ENCODE assay signal across 8 cellular contexts in the genomic region with DNA sequence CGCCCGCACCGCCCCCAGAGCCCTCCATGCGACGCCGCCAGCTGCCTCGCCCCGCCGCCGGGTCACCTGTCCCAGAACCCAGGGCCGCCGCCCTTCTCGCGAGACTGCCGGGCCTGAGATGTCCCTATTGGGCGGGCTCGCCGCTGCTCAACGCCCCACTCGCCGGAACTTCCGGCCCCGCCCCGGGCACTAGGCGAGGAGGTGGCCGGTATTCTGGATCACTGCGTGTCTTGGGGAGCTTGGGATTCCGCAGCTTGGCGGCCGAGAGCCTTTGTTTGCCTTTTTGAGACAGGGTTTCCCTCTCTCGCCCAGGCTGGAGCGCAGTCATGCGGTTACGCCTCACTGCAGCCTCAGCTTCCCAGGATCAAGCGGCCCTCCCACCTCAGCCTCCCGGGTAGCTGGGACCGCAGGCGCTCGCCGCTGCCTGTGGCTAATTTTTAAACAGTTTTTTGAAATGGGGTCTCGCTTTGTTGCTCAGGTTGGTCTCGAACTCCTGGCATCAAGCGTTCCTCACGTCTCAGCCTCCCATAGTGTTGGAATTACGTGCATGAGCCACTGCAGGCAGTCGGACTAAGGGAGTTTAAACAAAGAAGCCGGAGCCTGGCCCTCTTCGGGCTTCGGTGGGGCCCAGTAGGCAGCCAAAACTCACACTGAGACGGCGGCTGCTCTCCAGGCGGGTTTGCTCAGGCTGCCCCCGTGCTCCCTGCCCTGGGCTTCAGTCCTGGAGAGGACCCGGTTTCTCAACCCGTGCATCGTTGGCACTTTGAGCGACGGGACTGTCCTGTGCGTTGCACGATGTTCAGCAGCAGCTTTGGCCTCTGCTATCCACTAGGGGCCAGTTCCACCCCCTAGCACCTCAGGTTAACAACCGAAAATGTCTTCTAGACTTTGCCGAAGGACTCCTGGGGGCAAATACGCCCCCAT. TPM values are rescaled to one million over a fixed set of nuclear protein-coding genes. Genes with fewer than 3 reads are reported as not detected.
DNase-seq lines count a peak whose midpoint lies in the region; ATAC-seq, FAIRE-seq and TF ChIP-seq lines count a peak whose summit lies in the region.

A gene (minus strand): TSS at position 43 of the 924 bp plus-strand sequence. CDS start 15 bp downstream, at position 28.

- H3K36me3 ChIP-seq in H1 (ENCODE audit: control insufficient read depth in 2 of 4, insufficient read depth in 4 of 4, low read length in 3 of 4) (peaks cover 0 to 8% (median 2%) of the 10 kb centered on the region in 4 experiments; a peak in 4 of 8 replicates), mesenchymal stem cell (ENCODE audit: control insufficient read depth in 1 of 2, insufficient read depth in 2 of 2, low read depth in 1 of 2, low read length in 2 of 2) (peaks cover 7 to 14% of the 10 kb centered on the region in 2 experiments)

- H3K18ac ChIP-seq in H1 (ENCODE audit: extremely low read depth, low read length) (peak within 1 kb of the TSS; percentile 88), mesenchymal stem cell (ENCODE audit: low read depth in 1 of 2, low read length in 2 of 2) (peak within 1 kb of the TSS; percentile 94 to 96)

- H3K9me3 ChIP-seq in H1 (ENCODE audit: insufficient read depth in 2 of 2, low read depth in 1 of 2, low read length in 1 of 2) (no peaks in the 10 kb centered on the region), mesenchymal stem cell (ENCODE audit: control insufficient read depth, low read length) (no peaks in the 10 kb centered on the region)

- peak within 1 kb of the TSS; percentile 66 to 87 for H3K4me2 ChIP-seq in H1 (ENCODE audit: insufficient read depth in 1 of 2, low read depth in 2 of 2, low read length in 2 of 2)
- peak within 1 kb of the TSS; percentile 73 for H3K4me2 ChIP-seq in mesenchymal stem cell (ENCODE audit: low read length, poor library complexity, severe bottlenecking)

- TF ChIP-seq RAD21 in H1 (IDR thresholded peaks at IDR 0.05 in 1 of 2, conservative IDR thresholded peaks at IDR 0.05 in 1 of 2; ENCODE audit: low read depth in 2 of 2, low read length in 2 of 2) = no peak; a peak in 1 of 4 replicates

- H3K79me1 ChIP-seq in H1 (ENCODE audit: low read depth, low read length) = peaks cover 11% of the 10 kb centered on the region
- peaks cover 4% of the 10 kb centered on the region for H3K79me1 ChIP-seq in mesenchymal stem cell (replicated peaks; ENCODE audit: low read length, poor library complexity, severe bottlenecking)

- H4K8ac ChIP-seq in H1 (ENCODE audit: extremely low read depth, insufficient read depth, low read length) (peak within 1 kb of the TSS; percentile 98), mesenchymal stem cell (ENCODE audit: low read length) (peak within 1 kb of the TSS; percentile 98)

- H2BK120ac ChIP-seq in H1 (replicated peaks; ENCODE audit: low read depth, low read length) (no peak within 1 kb of the TSS), mesenchymal stem cell (ENCODE audit: low read depth, low read length) (peak within 1 kb of the TSS; percentile 77)

- H3K27ac ChIP-seq in H1 (ENCODE audit: low read depth, low read length) (peak within 1 kb of the TSS; percentile 93), mesenchymal stem cell (ENCODE audit: low read length, poor library complexity, severe bottlenecking) (peak within 1 kb of the TSS; percentile 97)

- H2BK12ac ChIP-seq in H1 (ENCODE audit: low read depth, low read length) (peak within 1 kb of the TSS; percentile 60; the same call in 1 of the 2 replicates), mesenchymal stem cell (ENCODE audit: low read length in 2 of 2) (peak within 1 kb of the TSS in 1 of 2 experiments; percentile 26)

- TF ChIP-seq POLR2A in H1 (IDR thresholded peaks at IDR 0.05; ENCODE audit: control extremely low read depth in 1 of 2, low read depth in 2 of 2, low read length in 2 of 2) = peak; percentile 95 to 98

- POLR2A ChIA-PET in H1 (lab: Charles Lee; ENCODE audit: partially characterized antibody) = interaction anchor here (0.6 to 3.3 kb wide), 19 partner anchors 10 to 404 kb away, joined by 3 to 14 read pairs (median 4); a partner anchor contains a TSS

- peak; percentile 96 for DNase-seq in Caki2 (ENCODE audit: low read depth)
- DNase-seq in HTR-8/SVneo (ENCODE audit: insufficient read length, low spot score) = peak; percentile 94
- peak; percentile 94 for DNase-seq in NOMO-1 treated with DMSO at 0.1 percent for 48 hours (lab: John Stamatoyannopoulos, UW; ENCODE audit: unreplicated experiment)
- peak; percentile 78 to 89 (median 88) for DNase-seq in activated CD8-positive, alpha-beta memory T cell treated with anti-CD3 and anti-CD28 coated beads for 48 hours (ENCODE audit: low read depth in 2 of 3, low spot score in 2 of 3)
- peak; percentile 85 to 95 for DNase-seq in H1 (ENCODE audit: low read depth in 1 of 2, low spot score in 2 of 2)
- DNase-seq in mesenchymal stem cell = peak; percentile 91
- peak; percentile 86 for DNase-seq in stimulated activated CD8-positive, alpha-beta memory T cell treated with anti-CD3 and anti-CD28 coated beads, Interleukin-12 subunit alpha, Interleukin-12 subunit beta, amount 100 ng/mL, for 24 hours (ENCODE audit: extremely low read depth)

- H3K23ac ChIP-seq in H1 (ENCODE audit: insufficient read length) = no peak within 1 kb of the TSS
- H3K23ac ChIP-seq in mesenchymal stem cell (ENCODE audit: low read length in 2 of 2) = peak within 1 kb of the TSS; percentile 83 to 92

- H3K56ac ChIP-seq in H1 (replicated peaks; ENCODE audit: insufficient read length, low read depth, low read length) = peak within 1 kb of the TSS; percentile 93

- H2AK5ac ChIP-seq in H1 (ENCODE audit: low read depth, low read length) = peak within 1 kb of the TSS; percentile 89; the same call in 1 of the 2 replicates
- H2AK5ac ChIP-seq in mesenchymal stem cell (ENCODE audit: low read length, severe bottlenecking) = peak within 1 kb of the TSS; percentile 40

- H2BK5ac ChIP-seq in H1 (ENCODE audit: low read depth, low read length) (peak within 1 kb of the TSS; percentile 98), mesenchymal stem cell (ENCODE audit: low read depth, low read length, poor library complexity, severe bottlenecking) (peak within 1 kb of the TSS; percentile 22)

- H3K9ac ChIP-seq in H1 (replicated peaks in 1 of 4; ENCODE audit: extremely low read depth in 1 of 4, low read depth in 3 of 4, low read length in 3 of 4) (peak within 1 kb of the TSS; percentile 94 to 99 (median 96)), mesenchymal stem cell (ENCODE audit: low read length) (peak within 1 kb of the TSS; percentile 96)

- CTCF ChIA-PET in H1 (lab: Charles Lee; ENCODE audit: partially characterized antibody) = interaction anchor here (0.5 to 1.0 kb wide), 2 partner anchors 10 to 768 kb away, joined by 3 to 5 read pairs; no protein-coding TSS in a partner anchor

- ATAC-seq in GM21381 (IDR thresholded peaks at IDR 0.05; ENCODE audit: unreplicated experiment) = peak; percentile 75

- H4K5ac ChIP-seq in H1 (ENCODE audit: insufficient read length, low read depth, low read length) = peak within 1 kb of the TSS; percentile 93

- H3K4me1 ChIP-seq in H1 (replicated peaks in 1 of 4; ENCODE audit: control insufficient read depth in 3 of 4, insufficient read depth in 4 of 4, low read length in 3 of 4) = peaks cover 3 to 20% (median 4%) of the 10 kb centered on the region in 4 experiments; a peak in 5 of 7 replicates
- H3K4me1 ChIP-seq in mesenchymal stem cell (ENCODE audit: control insufficient read depth, insufficient read depth, low read depth, low read length) = peaks cover 24% of the 10 kb centered on the region

- no peak within 1 kb of the TSS for H2AFZ ChIP-seq in H1 (ENCODE audit: low read length)
- H2AFZ ChIP-seq in mesenchymal stem cell (ENCODE audit: low read depth, low read length) = peak within 1 kb of the TSS; percentile 84

- FAIRE-seq in HTR-8/SVneo (lab: Jason Lieb, UNC) = peak; percentile 20
- no peak for FAIRE-seq in H1 (lab: Jason Lieb, UNC)

- H3K23me2 ChIP-seq in H1 (ENCODE audit: low read depth, low read length) = peaks cover 9% of the 10 kb centered on the region; the same call in 1 of the 2 replicates

- peak within 1 kb of the TSS; percentile 95 for H4K91ac ChIP-seq in H1 (replicated peaks; ENCODE audit: insufficient read length, low read length)
- peak within 1 kb of the TSS; percentile 98 for H4K91ac ChIP-seq in mesenchymal stem cell (ENCODE audit: low read length)

- H3K14ac ChIP-seq in H1 (ENCODE audit: insufficient read length) = no peak within 1 kb of the TSS
- H3K14ac ChIP-seq in mesenchymal stem cell (ENCODE audit: low read length in 2 of 2) = peak within 1 kb of the TSS; percentile 87 to 99

- no peak within 1 kb of the TSS for H2BK20ac ChIP-seq in H1 (ENCODE audit: low read length)

- H2BK15ac ChIP-seq in H1 (ENCODE audit: low read length) (no peak within 1 kb of the TSS), mesenchymal stem cell (ENCODE audit: low read depth, poor library complexity, severe bottlenecking) (peak within 1 kb of the TSS; percentile 37)

- H3K4me3 ChIP-seq in H1 (ENCODE audit: extremely low read depth in 1 of 4, insufficient read depth in 2 of 4, low read depth in 3 of 4, low read length in 4 of 4) (peak within 1 kb of the TSS; percentile 76 to 85 (median 82)), mesenchymal stem cell (ENCODE audit: insufficient read depth in 1 of 2, low read depth in 1 of 2, low read length in 2 of 2) (peak within 1 kb of the TSS; percentile 97 to 98)

- H3K79me2 ChIP-seq in H1 (ENCODE audit: control insufficient read depth in 1 of 2, insufficient read depth in 2 of 2, low read length in 2 of 2) = peaks cover 16 to 39% of the 10 kb centered on the region in 2 experiments

- TF ChIP-seq EP300 in H1 (IDR thresholded peaks at IDR 0.05; ENCODE audit: borderline replicate concordance in 1 of 2, low read depth in 2 of 2, low read length in 2 of 2) = no peak

- H3K27me3 ChIP-seq in H1 (replicated peaks in 1 of 4; ENCODE audit: control insufficient read depth in 3 of 4, extremely low read depth in 1 of 4, insufficient read depth in 3 of 4, low read length in 3 of 4) (no peaks in the 10 kb centered on the region), mesenchymal stem cell (ENCODE audit: control insufficient read depth in 1 of 2, insufficient read depth in 1 of 2, low read length in 2 of 2) (no peaks in the 10 kb centered on the region)

- H3K4ac ChIP-seq in H1 (replicated peaks; ENCODE audit: insufficient read length, low read depth, low read length) = peak within 1 kb of the TSS; percentile 94
- H3K4ac ChIP-seq in mesenchymal stem cell (ENCODE audit: low read depth in 1 of 2, low read length in 2 of 2) = peak within 1 kb of the TSS; percentile 94 to 97

- H4K20me1 ChIP-seq in H1 (replicated peaks in 1 of 2; ENCODE audit: control insufficient read depth in 1 of 2, insufficient read depth in 2 of 2, low read length in 2 of 2) = peaks cover 13 to 21% of the 10 kb centered on the region in 2 experiments

- peak; percentile 10 to 24 (median 13); a peak in 3 of 4 replicates for TF ChIP-seq CTCF in H1 (IDR thresholded peaks at IDR 0.05; ENCODE audit: control extremely low read depth in 1 of 3, insufficient read depth in 1 of 3, low read depth in 1 of 3, low read length in 3 of 3)

- in situ Hi-C loops in Caki2 (cut with HindIII; ENCODE audit: low pct_unique_long_range_greater_than_20kb, low sequenced_read_pairs) = no loop called here

- WGBS in H1 (ENCODE audit: extremely low coverage in 1 of 2, insufficient coverage in 1 of 2, insufficient read length in 1 of 2, insufficient replicate concordance in 2 of 2, low coverage in 1 of 2, low lambda C conversion rate in 2 of 2, missing lambda C conversion rate in 1 of 2), 2 experiments = 18% methylated on average over 41 of the region's 63 CpGs; no CpG with 5 or more reads in 1 of the 2 experiments
- 10% methylated on average over 61 of the region's 63 CpGs for WGBS in mesenchymal stem cell

RNA-seq across cellular contexts. Expression of the gene that starts here (rescaled TPM):
- 35.9 and 46.4 TPM in 2 replicates for total RNA-seq in Caki2 (2014; rRNA removed; shearing (Covaris generic); ENCODE audit: low replicate concordance)
- 22.6 and 22.7 TPM in 2 replicates for total RNA-seq in H1 (2021; fragmentation: NEBNext Ultra II Directional; extraction: Animal tissue kit (Norgen Biotek cat#: 25700))
- 21.1 and 26.6 TPM in 2 replicates for polyA plus RNA-seq in H1 (2011; rRNA removed)
- 25.3 TPM for polyA plus RNA-seq in H1 (2011; cell fraction: cytosol; rRNA removed)
- polyA plus RNA-seq in H1 (2011; cell fraction: nucleus; rRNA removed) = 30.8 TPM
- 16.9 to 23.4 TPM (median 18.9 TPM) in 4 replicates for polyA plus RNA-seq in H1 (2012, experiment 1 of 2)
- 7.4 TPM for polyA plus RNA-seq in H1 (2012, experiment 2 of 2)
- polyA plus RNA-seq in H1 (2013, experiment 1 of 2) = 23.1 TPM
- 23.8 TPM for polyA plus RNA-seq in H1 (2013, experiment 2 of 2)
- polyA minus RNA-seq in H1 (2011; rRNA and poly(A)+ RNA removed) = 47.2 and 56.1 TPM in 2 replicates
- polyA minus RNA-seq in H1 (2011; cell fraction: cytosol; rRNA and poly(A)+ RNA removed) = 19.2 TPM
- 54.4 TPM for polyA minus RNA-seq in H1 (2011; cell fraction: nucleus; rRNA and poly(A)+ RNA removed)
- 20.3 TPM for polyA plus RNA-seq in mesenchymal stem cell (2013, experiment 1 of 2)
- polyA plus RNA-seq in mesenchymal stem cell (2013, experiment 2 of 2) = 20.9 TPM

Comparison
In these comparisons a context has a peak if more than half of its experiments do, and no peak if none do; other contexts are left out.
1. Peak in every context shown above with its lines: DNase-seq, ATAC-seq, H3K4me3 ChIP-seq and H3K27ac ChIP-seq.